ENCODE assay signal across 8 cellular contexts in genomic region chr14:70808023-70808401, GRCh38. TPM values are rescaled to one million over a fixed set of nuclear protein-coding genes. Genes with fewer than 3 reads are reported as not detected.
DNase-seq lines count a peak whose midpoint lies in the region; ATAC-seq, FAIRE-seq and TF ChIP-seq lines count a peak whose summit lies in the region.

No MANE protein-coding gene starts in this region.

- no peak for TF ChIP-seq EP300 in transverse colon (IDR thresholded peaks at IDR 0.05; ENCODE audit: low read depth)

- DNase-seq in H54 (ENCODE audit: insufficient read length, low spot score) (peak; percentile 35), breast epithelium (ENCODE audit: low spot score in 2 of 2) (peak in 1 of 2 donors; percentile 41), transverse colon (peak; percentile 65), amygdala (lab: John Stamatoyannopoulos, UW) (no peak)

- H3K27me3 ChIP-seq in BLaER1 treated with 17β-estradiol and CSF1 and Interleukin-3, amounts not matched to agents 10 nM and 100 nM: peaks cover 28 to 38% (median 34%) of the 10 kb centered on the region in 11 experiments
- H3K27me3 ChIP-seq in breast epithelium: no peaks in the 10 kb centered on the region
- no peaks in the 10 kb centered on the region for H3K27me3 ChIP-seq in mucosa of stomach (ENCODE audit: control insufficient read depth, insufficient read depth, low read length)
- peaks cover 25% of the 10 kb centered on the region for H3K27me3 ChIP-seq in transverse colon

- WGBS in transverse colon (ENCODE audit: low coverage in 1 of 2), 2 donors: 6 to 29% methylated on average over 1 to 6 of the region's 6 CpGs

- peaks cover 18% of the 10 kb centered on the region for H3K27me3 Mint-ChIP-seq in T-helper 1 cell treated with Interleukin-12 subunit alpha and Interleukin-12 subunit beta and Interleukin-4 antibody, amounts not matched to agents 30 μg/mL and 1 μg/mL, for 36 hours (ENCODE audit: low read depth)

- peak; percentile 76 for FAIRE-seq in H54 (lab: Jason Lieb, UNC)

- H3K9me3 Mint-ChIP-seq in T-helper 1 cell treated with Interleukin-12 subunit alpha and Interleukin-12 subunit beta and Interleukin-4 antibody, amounts not matched to agents 30 μg/mL and 1 μg/mL, for 36 hours: no peaks in the 10 kb centered on the region

- H3K36me3 Mint-ChIP-seq in T-helper 1 cell treated with Interleukin-12 subunit alpha and Interleukin-12 subunit beta and Interleukin-4 antibody, amounts not matched to agents 30 μg/mL and 1 μg/mL, for 36 hours (ENCODE audit: low read depth): peaks cover 2% of the 10 kb centered on the region

- intact Hi-C loops in breast epithelium (cut with DNase I; ENCODE audit: low total_unique reads): no loop called here
- intact Hi-C loops in transverse colon (cut with DNase I; ENCODE audit: low total_unique reads): no loop called here

- no peak overlapping the region for H3K27ac ChIP-seq in BLaER1 treated with 17β-estradiol and CSF1 and Interleukin-3, amounts not matched to agents 10 nM and 100 nM
- H3K27ac ChIP-seq in breast epithelium: peak overlapping the region; percentile 90 to 92
- peak overlapping the region; percentile 84 to 90 (median 86) for H3K27ac ChIP-seq in transverse colon

- in situ Hi-C loops in transverse colon (cut with MboI; ENCODE audit: low pct_ligation_motif_present in 1 of 4, low pct_unique_long_range_greater_than_20kb in 1 of 4, low sequenced_read_pairs in 3 of 4): loop anchor here in 2 of 4 donors (25.0 kb wide), 1 partner anchor 196 kb away; the partner anchor contains the start of gene MED6 (in 2 of the 2)

- 0 out of 22 replicates have a peak, but pooled peaks cover 0 to 6% (median 0%) of the 10 kb centered on the region in 11 experiments for H4K20me1 ChIP-seq in BLaER1 treated with 17β-estradiol and CSF1 and Interleukin-3, amounts not matched to agents 10 nM and 100 nM

- H3K9ac ChIP-seq in BLaER1 treated with 17β-estradiol and CSF1 and Interleukin-3, amounts not matched to agents 10 nM and 100 nM: peak overlapping the region in 1 of 11 experiments; percentile 13; a peak in 1 of 22 replicates
- peak overlapping the region; percentile 66 for H3K9ac ChIP-seq in mucosa of stomach (ENCODE audit: low read length)

- no peaks in the 10 kb centered on the region for H3K9me3 ChIP-seq in BLaER1 treated with 17β-estradiol and CSF1 and Interleukin-3, amounts not matched to agents 10 nM and 100 nM (replicated peaks in 1 of 11)
- H3K9me3 ChIP-seq in breast epithelium (no peaks in the 10 kb centered on the region), mucosa of stomach (ENCODE audit: control insufficient read depth, low read length) (no peaks in the 10 kb centered on the region), transverse colon (no peaks in the 10 kb centered on the region)

- TF ChIP-seq CTCF in breast epithelium (IDR thresholded peaks at IDR 0.05) (no peak), transverse colon (IDR thresholded peaks at IDR 0.05) (no peak)

- TF ChIP-seq POLR2A in H54 (IDR thresholded peaks at IDR 0.05; ENCODE audit: low read depth, low read length): no peak
- TF ChIP-seq POLR2A in breast epithelium (IDR thresholded peaks at IDR 0.05): no peak
- TF ChIP-seq POLR2A in transverse colon (IDR thresholded peaks at IDR 0.05): peak; percentile 10

- peak overlapping the region; percentile 61 for H3K27ac Mint-ChIP-seq in T-helper 1 cell treated with Interleukin-12 subunit alpha and Interleukin-12 subunit beta and Interleukin-4 antibody, amounts not matched to agents 30 μg/mL and 1 μg/mL, for 36 hours

- peak overlapping the region; percentile 66 to 99 (median 98) for H3K4me2 ChIP-seq in BLaER1 treated with 17β-estradiol and CSF1 and Interleukin-3, amounts not matched to agents 10 nM and 100 nM

- peaks cover 6% of the 10 kb centered on the region for H3K4me1 Mint-ChIP-seq in T-helper 1 cell treated with Interleukin-12 subunit alpha and Interleukin-12 subunit beta and Interleukin-4 antibody, amounts not matched to agents 30 μg/mL and 1 μg/mL, for 36 hours (ENCODE audit: low read depth)

- peak overlapping the region; percentile 81 to 95 (median 86) for H3K4me3 ChIP-seq in BLaER1 treated with 17β-estradiol and CSF1 and Interleukin-3, amounts not matched to agents 10 nM and 100 nM
- H3K4me3 ChIP-seq in breast epithelium (peak overlapping the region; percentile 51 to 85 (median 79)), mucosa of stomach (ENCODE audit: low read length) (peak overlapping the region; percentile 7), transverse colon (peak overlapping the region; percentile 52 to 86 (median 83))

- no peaks in the 10 kb centered on the region for H3K36me3 ChIP-seq in BLaER1 treated with 17β-estradiol and CSF1 and Interleukin-3, amounts not matched to agents 10 nM and 100 nM
- H3K36me3 ChIP-seq in breast epithelium: no peaks in the 10 kb centered on the region
- H3K36me3 ChIP-seq in mucosa of stomach (ENCODE audit: control insufficient read depth, insufficient read depth, low read length): no peaks in the 10 kb centered on the region
- H3K36me3 ChIP-seq in transverse colon: no peaks in the 10 kb centered on the region

- peak overlapping the region; percentile 79 for H3K4me3 Mint-ChIP-seq in T-helper 1 cell treated with Interleukin-12 subunit alpha and Interleukin-12 subunit beta and Interleukin-4 antibody, amounts not matched to agents 30 μg/mL and 1 μg/mL, for 36 hours

- no peak for ATAC-seq in HG03097 (IDR thresholded peaks at IDR 0.05; ENCODE audit: low FRiP score, unreplicated experiment)

- peaks cover 7 to 25% (median 18%) of the 10 kb centered on the region in 10 experiments; a peak in 19 of 20 replicates for H3K4me1 ChIP-seq in BLaER1 treated with 17β-estradiol and CSF1 and Interleukin-3, amounts not matched to agents 10 nM and 100 nM
- H3K4me1 ChIP-seq in breast epithelium (peaks cover 0 to 3% of the 10 kb centered on the region in 2 donors), mucosa of stomach (ENCODE audit: control insufficient read depth, insufficient read depth, low read length) (no peaks in the 10 kb centered on the region), transverse colon (peaks cover 0 to 20% (median 11%) of the 10 kb centered on the region in 4 donors)

RNA-seq across cellular contexts. Expression of gene MAP3K9, which starts 1.3 kb away (rescaled TPM):
- 1 to 10 TPM in 2 of 3 donors, under 1 TPM in 1; 0.16 to 6.3 (median 3.3) TPM for total RNA-seq in breast epithelium
- 10 to 100 TPM in 1 of 4 donors, 1 to 10 TPM in 3; 5.0 to 12.7 (median 8.3) TPM for total RNA-seq in transverse colon

Comparison
In these comparisons a context has a peak if more than half of its experiments do, and no peak if none do; other contexts are left out.
1. H3K27ac ChIP-seq: peak in breast epithelium (2 of 2) and transverse colon (4 of 4); none in BLaER1 treated with 17β-estradiol and CSF1 and Interleukin-3, amounts not matched to agents 10 nM and 100 nM (0 of 11).
2. H3K4me3 ChIP-seq: peak in every context shown above with its lines; median percentile 86 in BLaER1 treated with 17β-estradiol and CSF1 and Interleukin-3, amounts not matched to agents 10 nM and 100 nM; 83 in transverse colon; 79 in breast epithelium; 7 in mucosa of stomach.
3. DNase-seq: peak in H54 (single experiment) and transverse colon (single experiment); none in amygdala (0 of 56).